In the genomic region with DNA sequence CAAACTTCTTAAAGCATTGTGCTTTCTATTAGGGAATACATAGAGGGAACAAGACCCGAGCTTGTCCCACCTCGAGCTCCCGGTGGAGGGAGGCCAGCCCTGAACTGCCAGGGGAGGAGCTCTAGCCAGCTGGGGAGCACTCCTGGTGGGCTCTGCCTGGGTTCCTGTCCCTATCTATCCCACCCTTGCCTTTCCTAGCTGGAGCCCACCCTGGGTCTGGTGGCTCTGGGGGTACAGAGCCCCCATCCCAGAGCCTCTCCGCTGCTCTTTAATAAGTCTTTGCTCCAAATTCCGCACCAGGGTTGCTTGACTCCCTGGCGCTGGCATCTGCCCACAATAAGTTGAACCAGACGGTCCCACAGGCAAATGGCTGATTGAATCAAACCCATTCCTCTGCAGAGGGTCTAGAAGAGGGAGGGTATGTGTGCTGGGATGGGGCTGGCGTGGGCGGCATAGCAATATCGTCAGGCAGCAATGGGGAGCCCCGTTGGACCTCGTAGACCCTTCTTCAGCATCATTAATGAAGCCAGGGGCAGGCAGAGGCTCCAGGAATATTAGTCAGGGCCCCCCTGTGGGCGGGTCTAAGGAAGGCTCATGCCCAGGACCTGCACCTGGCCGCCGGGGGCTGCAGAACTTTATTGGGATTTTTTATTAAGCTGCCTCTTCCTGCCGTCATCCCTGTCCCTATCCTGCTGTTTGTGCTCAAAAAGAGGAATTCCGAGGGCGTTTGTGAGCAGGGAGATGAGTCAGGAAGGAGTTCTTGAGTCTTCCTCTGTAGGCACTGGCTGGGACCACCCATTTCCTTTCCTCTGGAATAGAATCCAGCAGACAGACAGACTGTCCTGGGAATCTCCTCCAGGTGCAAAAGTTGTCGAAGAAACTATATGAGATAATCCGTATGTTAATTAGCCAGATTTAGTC, we compare ENCODE assay signal across 1 cellular context.
TF ChIP-seq lines count a peak whose summit lies in the region.

No MANE protein-coding gene starts in this region.

TF ChIP-seq in IMR-90, 13 proteins besides CTCF, POLR2A, EP300 and RAD21 (continued from another document):
- TF ChIP-seq USF2 (IDR thresholded peaks at IDR 0.05; ENCODE audit: low read depth, low read length) (no peak), MAZ (IDR thresholded peaks at IDR 0.05; ENCODE audit: borderline replicate concordance, low read depth, low read length) (no peak), CEBPB (IDR thresholded peaks at IDR 0.05; ENCODE audit: low read depth, low read length) (no peak), FOS (IDR thresholded peaks at IDR 0.05; ENCODE audit: low read depth, low read length) (no peak), ELK1 (IDR thresholded peaks at IDR 0.05; ENCODE audit: borderline replicate concordance, low read depth, low read length) (no peak)
TF ChIP-seq in IMR-90: peak in this region for 0.
